Comparison of ENCODE assay signal across 13 cellular contexts in genomic region chr6:11276911-11277274, GRCh38. TPM values are rescaled to one million over a fixed set of nuclear protein-coding genes. Genes with fewer than 3 reads are reported as not detected.
DNase-seq lines count a peak whose midpoint lies in the region; ATAC-seq and TF ChIP-seq lines count a peak whose summit lies in the region.
"Had no signal": no experiment of that assay in that cellular context is flagged by ENCODE, and none has a peak within 500 bp of the region (broad histone marks: within the 10 kb centered on the region; RNA-seq: fewer than 3 reads in every experiment).

No MANE protein-coding gene starts in this region.

- ATAC-seq in activated CD8-positive, alpha-beta memory T cell treated with anti-CD3 and anti-CD28 coated beads, Interleukin-2, amount 10 ng/mL, durations not matched to agents 7 days and 5 days: no peak
- no peak for ATAC-seq in T-helper 17 cell
- ATAC-seq in foreskin keratinocyte: peak; percentile 33
- no peak for ATAC-seq in stimulated activated memory B cell treated with anti-CD40 and anti-IgM and Interleukin-4, amounts not matched to agents 10 μg/mL and 1 μg/mL and 100 μg/mL, for 72 hours
- ATAC-seq in GM21423 (IDR thresholded peaks at IDR 0.05; ENCODE audit: unreplicated experiment): no peak

- H3K4me1 Mint-ChIP-seq in activated CD8-positive, alpha-beta memory T cell treated with anti-CD3 and anti-CD28 coated beads, Interleukin-2, amount 10 ng/mL, durations not matched to agents 7 days and 5 days: peaks cover 52% of the 10 kb centered on the region
- peaks cover 47% of the 10 kb centered on the region for H3K4me1 Mint-ChIP-seq in T-helper 17 cell
- H3K4me1 Mint-ChIP-seq in stimulated activated memory B cell treated with anti-CD40 and anti-IgM and Interleukin-4, amounts not matched to agents 10 μg/mL and 1 μg/mL and 100 μg/mL, for 72 hours: peaks cover 53% of the 10 kb centered on the region

- DNase-seq in activated CD8-positive, alpha-beta memory T cell treated with anti-CD3 and anti-CD28 coated beads, Interleukin-2, amount 10 ng/mL, durations not matched to agents 7 days and 5 days: no peak
- no peak for DNase-seq in activated CD8-positive, alpha-beta memory T cell treated with anti-CD3 and anti-CD28 coated beads, Interleukin-2, amount 50 U/mL, for 4 hours
- DNase-seq in T-helper 17 cell (no peak), foreskin keratinocyte (no peak), DMS 273 treated with DMSO at 0.1 percent for 48 hours (lab: John Stamatoyannopoulos, UW) (no peak), NAMALWA (ENCODE audit: low spot score) (no peak)
- DNase-seq: kidney, NCI-H2227 treated with DMSO at 0.1 percent for 48 hours, SHP77 treated with DMSO at 0.1 percent for 48 hours had no signal

- peak overlapping the region; percentile 97 for H3K27ac Mint-ChIP-seq in activated CD8-positive, alpha-beta memory T cell treated with anti-CD3 and anti-CD28 coated beads, Interleukin-2, amount 10 ng/mL, durations not matched to agents 7 days and 5 days
- H3K27ac Mint-ChIP-seq in T-helper 17 cell: peak overlapping the region; percentile 95
- H3K27ac Mint-ChIP-seq in stimulated activated memory B cell treated with anti-CD40 and anti-IgM and Interleukin-4, amounts not matched to agents 10 μg/mL and 1 μg/mL and 100 μg/mL, for 72 hours: peak overlapping the region; percentile 92

- TF ChIP-seq CTCF in foreskin keratinocyte (conservative IDR thresholded peaks at IDR 0.05): no peak

- peak overlapping the region; percentile 70 for H3K4me3 Mint-ChIP-seq in activated CD8-positive, alpha-beta memory T cell treated with anti-CD3 and anti-CD28 coated beads, Interleukin-2, amount 10 ng/mL, durations not matched to agents 7 days and 5 days
- peak overlapping the region; percentile 82 for H3K4me3 Mint-ChIP-seq in T-helper 17 cell
- no peak overlapping the region for H3K4me3 Mint-ChIP-seq in stimulated activated memory B cell treated with anti-CD40 and anti-IgM and Interleukin-4, amounts not matched to agents 10 μg/mL and 1 μg/mL and 100 μg/mL, for 72 hours

- H3K9me3 ChIP-seq in T-helper 17 cell (ENCODE audit: control insufficient read depth, low read length, poor library complexity, severe bottlenecking): no peaks in the 10 kb centered on the region
- H3K9me3 ChIP-seq: body of pancreas had no signal

- H3K4me1 ChIP-seq in foreskin keratinocyte: peaks cover 13% of the 10 kb centered on the region
- H3K4me1 ChIP-seq: parathyroid adenoma had no signal

- no peaks in the 10 kb centered on the region for H3K27me3 ChIP-seq in foreskin keratinocyte
- H3K27me3 ChIP-seq: body of pancreas had no signal

- H3K36me3 Mint-ChIP-seq in activated CD8-positive, alpha-beta memory T cell treated with anti-CD3 and anti-CD28 coated beads, Interleukin-2, amount 10 ng/mL, durations not matched to agents 7 days and 5 days: peaks cover 45% of the 10 kb centered on the region
- no peaks in the 10 kb centered on the region for H3K36me3 Mint-ChIP-seq in T-helper 17 cell (ENCODE audit: low read depth)
- H3K36me3 Mint-ChIP-seq in stimulated activated memory B cell treated with anti-CD40 and anti-IgM and Interleukin-4, amounts not matched to agents 10 μg/mL and 1 μg/mL and 100 μg/mL, for 72 hours: peaks cover 18% of the 10 kb centered on the region

- H3K27me3 Mint-ChIP-seq in activated CD8-positive, alpha-beta memory T cell treated with anti-CD3 and anti-CD28 coated beads, Interleukin-2, amount 10 ng/mL, durations not matched to agents 7 days and 5 days: no peaks in the 10 kb centered on the region
- no peaks in the 10 kb centered on the region for H3K27me3 Mint-ChIP-seq in T-helper 17 cell
- no peaks in the 10 kb centered on the region for H3K27me3 Mint-ChIP-seq in stimulated activated memory B cell treated with anti-CD40 and anti-IgM and Interleukin-4, amounts not matched to agents 10 μg/mL and 1 μg/mL and 100 μg/mL, for 72 hours

- peak overlapping the region; percentile 22 for H3K27ac ChIP-seq in foreskin keratinocyte
- H3K27ac ChIP-seq: parathyroid adenoma had no signal

- CTCF ChIA-PET in activated CD8-positive, alpha-beta memory T cell treated with anti-CD3 and anti-CD28 coated beads, Interleukin-2, amount 10 ng/mL, durations not matched to agents 7 days and 5 days (lab: Charles Lee): interaction anchor here (1.8 to 2.4 kb wide), 3 partner anchors 14 to 220 kb away, joined by 4 to 7 read pairs (median 6); no protein-coding TSS in a partner anchor

- no peaks in the 10 kb centered on the region for H3K9me3 Mint-ChIP-seq in activated CD8-positive, alpha-beta memory T cell treated with anti-CD3 and anti-CD28 coated beads, Interleukin-2, amount 10 ng/mL, durations not matched to agents 7 days and 5 days (ENCODE audit: low read depth)
- no peaks in the 10 kb centered on the region for H3K9me3 Mint-ChIP-seq in stimulated activated memory B cell treated with anti-CD40 and anti-IgM and Interleukin-4, amounts not matched to agents 10 μg/mL and 1 μg/mL and 100 μg/mL, for 72 hours

RNA-seq across cellular contexts. Expression of gene NEDD9, which starts 44.4 kb away (rescaled TPM):
- 100 to 1,000 TPM in 1 of 2 experiments, 10 to 100 TPM in 1; 84.5 to 114 TPM for total RNA-seq in activated CD8-positive, alpha-beta memory T cell treated with anti-CD3 and anti-CD28 coated beads, Interleukin-2, amount 10 ng/mL, durations not matched to agents 7 days and 5 days
- 10 to 100 TPM; 63.5 to 64.9 TPM for total RNA-seq in T-helper 17 cell
- total RNA-seq in foreskin keratinocyte: 3.1 and 3.6 TPM in 2 replicates
- 1.1 and 1.2 TPM in 2 replicates for polyA plus RNA-seq in foreskin keratinocyte

Comparison
In these comparisons a context has a peak if more than half of its experiments do, and no peak if none do; other contexts are left out.
1. RNA of gene NEDD9, which starts 44.4 kb away (total RNA-seq): 84.5 to 114 TPM in activated CD8-positive, alpha-beta memory T cell treated with anti-CD3 and anti-CD28 coated beads, Interleukin-2, amount 10 ng/mL, durations not matched to agents 7 days and 5 days and 63.5 to 64.9 TPM in T-helper 17 cell; 3.1 to 3.6 TPM in foreskin keratinocyte; every median in the first group is over 10 times any median in the second.
2. Peak in every context shown above with its lines, with median percentiles within 50 percentile points of each other: H3K27ac Mint-ChIP-seq.